ENCODE assay signal across 19 cellular contexts in the genomic region with DNA sequence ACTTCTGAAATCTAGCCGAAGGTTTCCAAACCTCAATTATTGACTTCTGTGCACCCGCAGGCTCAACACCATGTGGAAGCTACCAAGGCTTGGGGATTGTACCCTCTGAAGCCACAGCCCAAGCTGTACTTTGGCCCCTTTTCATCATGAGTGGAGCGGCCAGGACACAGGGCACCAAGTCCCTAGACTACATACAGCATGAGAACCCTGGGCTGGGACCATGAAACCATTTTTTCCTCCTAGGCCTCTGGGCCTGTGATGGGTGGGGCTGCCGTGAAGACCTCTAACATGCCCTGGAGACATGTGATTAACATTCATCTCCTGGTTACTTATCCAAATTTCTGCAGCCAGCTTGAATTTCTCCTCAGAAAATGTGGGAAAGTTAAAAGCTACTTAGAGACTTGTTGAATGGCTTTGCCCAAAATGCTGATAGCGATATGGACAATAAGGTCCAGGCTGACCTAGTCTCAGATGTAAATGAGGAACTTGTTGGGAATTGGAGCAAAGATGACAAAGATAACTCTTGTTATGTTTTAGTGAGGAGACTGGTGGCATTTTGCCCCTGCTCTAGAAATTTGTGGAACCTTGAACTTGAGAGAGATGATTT.
"Had no signal": no experiment of that assay in that cellular context is flagged by ENCODE, and none has a peak within 500 bp of the region (broad histone marks: within the 10 kb centered on the region; RNA-seq: fewer than 3 reads in every experiment).

No MANE protein-coding gene starts in this region.

- H3K27ac Mint-ChIP-seq: mesothelial cell of epicardium, natural killer cell, progenitor cell of endocrine pancreas had no signal

- H3K4me1 Mint-ChIP-seq: mesothelial cell of epicardium, natural killer cell, neural crest cell had no signal

- H3K9me3 ChIP-seq: gastroesophageal sphincter, uterus had no signal

- H3K36me3 Mint-ChIP-seq: natural killer cell had no signal

- H3K27me3 Mint-ChIP-seq: progenitor cell of endocrine pancreas had no signal

- H3K4me3 ChIP-seq: esophagus squamous epithelium, gastroesophageal sphincter, ovary, smooth muscle cell, tibial artery, upper lobe of left lung, uterus had no signal

- H3K4me1 ChIP-seq: esophagus squamous epithelium, gastroesophageal sphincter, tibial artery, upper lobe of left lung, uterus had no signal

- H3K27me3 ChIP-seq: esophagus squamous epithelium, gastroesophageal sphincter, ovary, tibial artery, upper lobe of left lung, uterus had no signal

- ATAC-seq: gastroesophageal sphincter, left lobe of liver, natural killer cell, right cardiac atrium had no signal

- H3K36me3 ChIP-seq: esophagus squamous epithelium, gastroesophageal sphincter, ovary, upper lobe of left lung, uterus had no signal

- H3K4me2 ChIP-seq: smooth muscle cell had no signal

- H3K4me3 Mint-ChIP-seq: mesothelial cell of epicardium, natural killer cell, neural crest cell had no signal

- H3K27ac ChIP-seq: esophagus squamous epithelium, gastroesophageal sphincter, ovary, tibial artery, upper lobe of left lung, uterus had no signal

- DNase-seq: dermis blood vessel endothelial cell; esophagus squamous epithelium; foreskin fibroblast; glutamatergic neuron; islet precursor cell; natural killer cell; ovary; right cardiac atrium; stimulated activated CD4-positive, alpha-beta T cell treated with anti-CD3 and anti-CD28 coated beads, Interleukin-2, amount 100 ng/mL, for 48 hours; stimulated activated naive CD4-positive, alpha-beta T cell treated with Interleukin-2 at 50 U/mL for 16 hours; tibial artery; upper lobe of left lung; uterus had no signal
